ENCODE assay signal across 23 cellular contexts in the genomic region with DNA sequence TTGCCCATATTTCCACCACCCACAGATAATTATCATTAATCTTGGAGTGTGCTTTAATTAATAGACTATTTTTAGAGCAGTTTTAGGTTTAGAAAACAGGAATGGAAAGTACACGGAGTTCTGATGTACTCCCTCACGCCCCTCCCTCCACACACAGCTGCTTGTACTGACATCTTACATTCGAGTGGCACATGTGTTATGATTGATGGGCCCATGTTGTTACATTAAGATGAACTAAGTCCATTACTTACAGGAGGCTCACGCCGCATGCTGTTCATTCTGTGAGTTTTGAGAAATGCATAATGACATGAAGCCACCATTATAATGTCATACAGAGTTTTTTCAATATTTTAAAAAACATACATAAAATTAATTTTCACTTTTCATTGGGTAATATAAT. TPM values are rescaled to one million over a fixed set of nuclear protein-coding genes. Genes with fewer than 3 reads are reported as not detected.
DNase-seq lines count a peak whose midpoint lies in the region; ATAC-seq, FAIRE-seq and TF ChIP-seq lines count a peak whose summit lies in the region.
"Had no signal": no experiment of that assay in that cellular context is flagged by ENCODE, and none has a peak within 500 bp of the region (broad histone marks: within the 10 kb centered on the region; RNA-seq: fewer than 3 reads in every experiment).

No MANE protein-coding gene starts in this region.

- H2BK15ac ChIP-seq in H9 (ENCODE audit: low read depth, low read length) = no peak overlapping the region

- peaks cover 33 to 35% of the 10 kb centered on the region in 2 experiments for H3K4me1 Mint-ChIP-seq in H9
- peaks cover 11 to 22% of the 10 kb centered on the region in 2 donors for H3K4me1 Mint-ChIP-seq in natural killer cell treated with Interleukin-12 subunit alpha and Interleukin-12 subunit beta and Interleukin-15 and Interleukin-18, amount 100 ng/mL, for 72 hours (ENCODE audit: low read depth in 2 of 2)

- no peak overlapping the region for H3K4me3 Mint-ChIP-seq in H9
- no peak overlapping the region for H3K4me3 Mint-ChIP-seq in natural killer cell treated with Interleukin-12 subunit alpha and Interleukin-12 subunit beta and Interleukin-15 and Interleukin-18, amount 100 ng/mL, for 72 hours

- H2BK20ac ChIP-seq in H9 (ENCODE audit: low read depth, low read length, poor library complexity, severe bottlenecking) = no peak overlapping the region

- H3K9me3 Mint-ChIP-seq in H9 = no peaks in the 10 kb centered on the region
- no peaks in the 10 kb centered on the region for H3K9me3 Mint-ChIP-seq in natural killer cell treated with Interleukin-12 subunit alpha and Interleukin-12 subunit beta and Interleukin-15 and Interleukin-18, amount 100 ng/mL, for 72 hours
- H3K9me3 Mint-ChIP-seq: CD4-positive, alpha-beta memory T cell; mesothelial cell of epicardium; nephron progenitor cell; stimulated activated naive CD8-positive, alpha-beta T cell treated with anti-CD3 and anti-CD28 coated beads, Interleukin-15, Interleukin-2, amounts not matched to agents 100 ng/mL and 50 ng/mL, for 24 hours had no signal

- no peak overlapping the region for H3T11ph ChIP-seq in H9 (ENCODE audit: low read length)

- no peak overlapping the region for H2AFZ ChIP-seq in H9 (ENCODE audit: low read length)

- H3K36me3 ChIP-seq in pancreas (no peaks in the 10 kb centered on the region), gastrocnemius medialis (no peaks in the 10 kb centered on the region)
- H3K36me3 ChIP-seq: left lung, sigmoid colon, tibial nerve had no signal

- H4K8ac ChIP-seq in H9 (replicated peaks; ENCODE audit: insufficient read length, low read depth, low read length) = no peak overlapping the region

- no peaks in the 10 kb centered on the region; a peak in 1 of 7 replicates for H3K36me3 Mint-ChIP-seq in H9 (ENCODE audit: insufficient read depth in 1 of 3, low read depth in 3 of 3)
- H3K36me3 Mint-ChIP-seq in natural killer cell treated with Interleukin-12 subunit alpha and Interleukin-12 subunit beta and Interleukin-15 and Interleukin-18, amount 100 ng/mL, for 72 hours = peaks cover 7% of the 10 kb centered on the region
- H3K36me3 Mint-ChIP-seq: CD4-positive, alpha-beta memory T cell; mesothelial cell of epicardium had no signal

- ATAC-seq in pancreas (no peak), gastrocnemius medialis (no peak)
- ATAC-seq in natural killer cell treated with Interleukin-12 subunit alpha and Interleukin-12 subunit beta and Interleukin-15 and Interleukin-18, amount 100 ng/mL, for 72 hours = no peak

- no peak overlapping the region for H3K14ac ChIP-seq in H9 (ENCODE audit: insufficient read depth, low read length)

- H3K18ac ChIP-seq in H9 (ENCODE audit: insufficient read length, low read depth, low read length) = no peak overlapping the region

- H2BK120ac ChIP-seq in H9 (ENCODE audit: low read depth, low read length, poor library complexity, severe bottlenecking) = no peak overlapping the region

- no peak overlapping the region for H3K9ac ChIP-seq in H9 (ENCODE audit: extremely low read depth, insufficient read length, low read length)

- H3K9me3 ChIP-seq in H9 (ENCODE audit: control insufficient read depth, low read depth, low read length) (no peaks in the 10 kb centered on the region), pancreas (no peaks in the 10 kb centered on the region), gastrocnemius medialis (no peaks in the 10 kb centered on the region)
- H3K9me3 ChIP-seq: left lung, sigmoid colon, tibial nerve had no signal

- H4K91ac ChIP-seq in H9 (ENCODE audit: insufficient read length, low read depth, low read length) = no peak overlapping the region

- H3K23ac ChIP-seq in H9 (ENCODE audit: insufficient read length, low read depth, low read length) = no peak overlapping the region

- peak overlapping the region; percentile 68 for H3K4me2 ChIP-seq in H9 (ENCODE audit: insufficient read depth, insufficient read length, low read length)

- peaks cover 5% of the 10 kb centered on the region; the same call in 1 of the 2 replicates for H3K4me1 ChIP-seq in H9 (ENCODE audit: insufficient read depth, low read length)
- H3K4me1 ChIP-seq in pancreas = peaks cover 10 to 24% (median 23%) of the 10 kb centered on the region in 3 donors
- peaks cover 6 to 20% of the 10 kb centered on the region in 2 donors for H3K4me1 ChIP-seq in gastrocnemius medialis

- no peak overlapping the region for H3K56ac ChIP-seq in H9 (ENCODE audit: insufficient read length, low read depth, low read length)

- H2BK12ac ChIP-seq in H9 (ENCODE audit: insufficient read length, low read depth, low read length) = no peak overlapping the region

- FAIRE-seq in pancreas (lab: Jason Lieb, UNC) = no peak
- FAIRE-seq: G401.6, GM19239 had no signal

- H3K79me2 ChIP-seq in H9 (ENCODE audit: insufficient read depth, low read length) = peaks cover 16% of the 10 kb centered on the region; the same call in 1 of the 2 replicates

- peaks cover 14% of the 10 kb centered on the region for H3K27me3 Mint-ChIP-seq in H9 (ENCODE audit: low read depth)
- peaks cover 11% of the 10 kb centered on the region in 2 donors for H3K27me3 Mint-ChIP-seq in natural killer cell treated with Interleukin-12 subunit alpha and Interleukin-12 subunit beta and Interleukin-15 and Interleukin-18, amount 100 ng/mL, for 72 hours

- H3K27ac ChIP-seq in H9 (ENCODE audit: insufficient read length, low read depth, low read length) = no peak overlapping the region
- H3K27ac ChIP-seq in caudate nucleus (ENCODE audit: low read depth, low read length) = peak overlapping the region; percentile 9
- peak overlapping the region in 3 of 4 donors; percentile 96 to 99 (median 98) for H3K27ac ChIP-seq in pancreas
- H3K27ac ChIP-seq in gastrocnemius medialis = peak overlapping the region in 1 of 4 donors; percentile 69

- no peak overlapping the region for H3K27ac Mint-ChIP-seq in H9
- H3K27ac Mint-ChIP-seq in natural killer cell treated with Interleukin-12 subunit alpha and Interleukin-12 subunit beta and Interleukin-15 and Interleukin-18, amount 100 ng/mL, for 72 hours = no peak overlapping the region
- H3K27ac Mint-ChIP-seq: mesothelial cell of epicardium; nephron progenitor cell; stimulated activated naive CD8-positive, alpha-beta T cell treated with anti-CD3 and anti-CD28 coated beads, Interleukin-15, Interleukin-2, amounts not matched to agents 100 ng/mL and 50 ng/mL, for 24 hours had no signal

- no peak for DNase-seq in H9
- peak; percentile 42 for DNase-seq in MV-4-11 (lab: John Stamatoyannopoulos, UW)
- DNase-seq in caudate nucleus (lab: John Stamatoyannopoulos, UW) = no peak
- DNase-seq in pancreas = no peak
- no peak for DNase-seq in gastrocnemius medialis
- DNase-seq in natural killer cell treated with Interleukin-12 subunit alpha and Interleukin-12 subunit beta and Interleukin-15 and Interleukin-18, amount 100 ng/mL, for 72 hours (ENCODE audit: low spot score) = no peak
- DNase-seq in H4 (ENCODE audit: low spot score) = no peak
- DNase-seq: activated CD4-positive, alpha-beta T cell treated with anti-CD3 and anti-CD28 coated beads, Interleukin-2, amount 50 U/mL, for 48 hours; activated CD4-positive, CD25-positive, alpha-beta regulatory T cell; activated CD8-positive, alpha-beta memory T cell treated with anti-CD3 and anti-CD28 coated beads, Interleukin-2, amount 50 U/mL, for 4 hours; DMS 273 treated with DMSO at 0.1 percent for 48 hours; NCI-H1436 treated with DMSO at 0.1 percent for 48 hours; NCI-H2171 treated with DMSO at 0.1 percent for 48 hours; sigmoid colon; T1000 had no signal

- H2AK5ac ChIP-seq in H9 (ENCODE audit: insufficient read length, low read length) = no peak overlapping the region

- in situ Hi-C loops in gastrocnemius medialis (cut with MboI; ENCODE audit: low sequenced_read_pairs in 4 of 4) = no loop called here

- H2BK5ac ChIP-seq in H9 (ENCODE audit: insufficient read length, low read length) = no peak overlapping the region

- intact Hi-C loops in pancreas (cut with DNase I) (no loop called here), gastrocnemius medialis (cut with DNase I; ENCODE audit: low total_unique reads) (no loop called here)

- no peak overlapping the region for H3K4me3 ChIP-seq in pancreas
- no peak overlapping the region for H3K4me3 ChIP-seq in gastrocnemius medialis

- H4K20me1 ChIP-seq in H9 (ENCODE audit: control insufficient read depth, insufficient read depth, insufficient read length) = peaks cover 3% of the 10 kb centered on the region

- peaks cover 12% of the 10 kb centered on the region for H3K23me2 ChIP-seq in H9 (ENCODE audit: insufficient read length, low read depth, low read length, poor library complexity, severe bottlenecking)

- no CpG with 5 or more reads among the region's 5 CpGs for WGBS in H9 (ENCODE audit: extremely low coverage, insufficient read length, low lambda C conversion rate)
- WGBS in pancreas, 2 donors = 66 to 70% methylated on average over 5 of the region's 5 CpGs

- no peak overlapping the region for H3K4ac ChIP-seq in H9 (ENCODE audit: low read depth, low read length)

- no peak for TF ChIP-seq POLR2A in gastrocnemius medialis (IDR thresholded peaks at IDR 0.05)

- H4K5ac ChIP-seq in H9 (ENCODE audit: insufficient read length, low read depth, low read length) = no peak overlapping the region

- TF ChIP-seq CTCF in H9 (conservative IDR thresholded peaks at IDR 0.05) (no peak), pancreas (IDR thresholded peaks at IDR 0.05) (no peak), gastrocnemius medialis (IDR thresholded peaks at IDR 0.05 in 4 of 5, conservative IDR thresholded peaks at IDR 0.05 in 1 of 5) (no peak)

- H3K27me3 ChIP-seq in H9 (ENCODE audit: insufficient read depth, low read length) (no peaks in the 10 kb centered on the region), pancreas (no peaks in the 10 kb centered on the region), gastrocnemius medialis (peaks cover 0 to 21% (median 19%) of the 10 kb centered on the region in 3 donors)
- H3K27me3 ChIP-seq: sigmoid colon, tibial nerve had no signal

- peaks cover 3% of the 10 kb centered on the region for H3K79me1 ChIP-seq in H9 (ENCODE audit: insufficient read depth, low read depth, low read length, poor library complexity, severe bottlenecking)

RNA-seq across cellular contexts. Expression of a gene that starts 1.2 kb away (rescaled TPM):
- total RNA-seq in H9 (2021) = 12.6 and 14.1 TPM in 2 replicates
- total RNA-seq in pancreas = 10 to 100 TPM; 38.1 to 65.7 (median 53.9) TPM
- 10 to 100 TPM; 46.0 to 71.2 TPM for polyA plus RNA-seq in pancreas
- total RNA-seq in gastrocnemius medialis = 10 to 100 TPM in 1 of 4 donors, 1 to 10 TPM in 3; 3.2 to 17.0 (median 5.8) TPM
- 100 to 1,000 TPM in 1 of 2 donors, 10 to 100 TPM in 1; 81.6 to 107 TPM for total RNA-seq in natural killer cell treated with Interleukin-12 subunit alpha and Interleukin-12 subunit beta and Interleukin-15 and Interleukin-18, amount 100 ng/mL, for 72 hours
- 5.1 and 12.1 TPM in 2 replicates for total RNA-seq in H4 (2014; rRNA removed; shearing (Covaris generic))
